ENCODE assay signal across 32 cellular contexts in the genomic region with DNA sequence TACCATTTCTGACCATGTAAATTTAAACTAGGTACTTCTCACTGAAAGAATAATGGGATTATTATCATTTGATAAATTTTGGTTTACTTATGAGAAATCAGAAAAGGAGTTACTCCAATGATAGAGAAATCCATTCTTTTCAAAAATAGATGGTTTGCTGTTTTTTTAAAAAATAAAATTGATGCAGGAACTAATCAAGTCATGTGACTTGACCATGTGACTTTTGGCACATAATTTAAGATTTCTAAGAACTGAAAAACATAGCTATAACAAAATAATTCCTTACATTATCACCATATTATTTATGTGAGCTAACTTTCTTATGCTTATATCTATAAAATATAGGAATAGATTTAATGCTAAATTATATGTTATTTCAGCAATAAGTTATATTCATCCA.
DNase-seq lines count a peak whose midpoint lies in the region; ATAC-seq, FAIRE-seq and TF ChIP-seq lines count a peak whose summit lies in the region.
"Had no signal": no experiment of that assay in that cellular context is flagged by ENCODE, and none has a peak within 500 bp of the region (broad histone marks: within the 10 kb centered on the region; RNA-seq: fewer than 3 reads in every experiment).

No MANE protein-coding gene starts in this region.

- H2AFZ ChIP-seq in IMR-90 (replicated peaks; ENCODE audit: low read length, poor library complexity) (no peak overlapping the region), K562 (ENCODE audit: low read depth, low read length) (no peak overlapping the region)

- no peak for DNase-seq in A549 (ENCODE audit: low read depth in 1 of 2, low spot score in 1 of 2)
- DNase-seq in IMR-90 = no peak
- no peak for DNase-seq in K562 (ENCODE audit: extremely low read depth in 1 of 4, low spot score in 3 of 4)
- no peak for DNase-seq in frontal cortex (ENCODE audit: low spot score in 2 of 2)
- no peak for DNase-seq in NCI-H1105 treated with DMSO at 0.1 percent for 48 hours (lab: John Stamatoyannopoulos, UW)
- no peak for DNase-seq in 8988T
- DNase-seq in urothelium cell line (ENCODE audit: low spot score) = no peak
- DNase-seq: ACHN; AML-193; BE2C; C1 segment of cervical spinal cord; Caco-2; Calu3; CD4-positive, alpha-beta memory T cell; CD4-positive, alpha-beta T cell; CD4-positive, CD25-positive, alpha-beta regulatory T cell; CD8-positive, alpha-beta memory T cell; CD8-positive, alpha-beta T cell; COR-L47; DMS 273 treated with DMSO at 0.1 percent for 48 hours; DMS153; DMS53; DMS79; DMS79 treated with DMSO at 0.1 percent for 48 hours; DND-41; EL had no signal

- TF ChIP-seq CTCF in A549 (IDR thresholded peaks at IDR 0.05) (no peak), IMR-90 (conservative IDR thresholded peaks at IDR 0.05; ENCODE audit: low read depth, low read length) (no peak), K562 (IDR thresholded peaks at IDR 0.05 in 2 of 3, conservative IDR thresholded peaks at IDR 0.05 in 1 of 3; ENCODE audit: insufficient read depth in 2 of 3, low read depth in 1 of 3, low read length in 3 of 3) (no peak)

- TF ChIP-seq RAD21 in A549 (conservative IDR thresholded peaks at IDR 0.05 in 1 of 2, IDR thresholded peaks at IDR 0.05 in 1 of 2) (no peak), IMR-90 (IDR thresholded peaks at IDR 0.05; ENCODE audit: low read length) (no peak), K562 (CRISPR knock-in tag; conservative IDR thresholded peaks at IDR 0.05 in 1 of 2, IDR thresholded peaks at IDR 0.05 in 1 of 2) (no peak)

- no peak overlapping the region for H2BK15ac ChIP-seq in IMR-90 (ENCODE audit: low read depth, low read length)

- H4K5ac ChIP-seq in IMR-90 (ENCODE audit: low read depth, low read length) = no peak overlapping the region

- H4K8ac ChIP-seq in IMR-90 (ENCODE audit: low read depth in 2 of 2, low read length in 2 of 2) = no peak overlapping the region

- H3K27me3 ChIP-seq in IMR-90 (ENCODE audit: control insufficient read depth, insufficient read depth, low read length) (no peaks in the 10 kb centered on the region), K562 (ENCODE audit: control insufficient read depth in 2 of 2, insufficient read depth in 2 of 2, low read length in 2 of 2) (no peaks in the 10 kb centered on the region)
- H3K27me3 ChIP-seq: BE2C; BLaER1; BLaER1 treated with 17β-estradiol and CSF1 and Interleukin-3, amounts not matched to agents 10 nM and 100 nM had no signal

- no peak overlapping the region for H3K27ac ChIP-seq in A549
- H3K27ac ChIP-seq in IMR-90 (ENCODE audit: insufficient read depth, low read length) = no peak overlapping the region
- H3K27ac ChIP-seq in K562 (ENCODE audit: extremely low read depth, low read depth, low read length) = no peak overlapping the region
- H3K27ac ChIP-seq: 22Rv1; BLaER1; BLaER1 treated with 17β-estradiol and CSF1 and Interleukin-3, amounts not matched to agents 10 nM and 100 nM; C4-2B had no signal

- H3K79me1 ChIP-seq in IMR-90 (ENCODE audit: low read depth in 1 of 2, low read length in 2 of 2) = no peaks in the 10 kb centered on the region

- intact Hi-C loops in IMR-90 (cut with micrococcal nuclease) (no loop called here), K562 (cut with micrococcal nuclease) (no loop called here)

- dilution Hi-C loops in IMR-90 (cut with HindIII; ENCODE audit: low sequenced_read_pairs, unreplicated experiment) = no loop called here

- no peaks in the 10 kb centered on the region for H3K9me1 ChIP-seq in IMR-90 (ENCODE audit: insufficient read depth, low read length)
- no peaks in the 10 kb centered on the region for H3K9me1 ChIP-seq in K562 (ENCODE audit: control insufficient read depth, insufficient read depth, low read length)

- H3K9ac ChIP-seq in IMR-90 (ENCODE audit: low read depth, low read length) (no peak overlapping the region), K562 (ENCODE audit: insufficient read depth in 1 of 2, low read depth in 2 of 2, low read length in 2 of 2) (no peak overlapping the region)
- H3K9ac ChIP-seq: BLaER1; BLaER1 treated with 17β-estradiol and CSF1 and Interleukin-3, amounts not matched to agents 10 nM and 100 nM had no signal

- no peak for TF ChIP-seq EP300 in A549 (IDR thresholded peaks at IDR 0.05)
- no peak for TF ChIP-seq EP300 in K562 (IDR thresholded peaks at IDR 0.05; ENCODE audit: low read length)

- H3K14ac ChIP-seq in IMR-90 (replicated peaks; ENCODE audit: low read depth, low read length) = no peak overlapping the region

- in situ Hi-C loops in IMR-90 (cut with MboI; ENCODE audit: low sequenced_read_pairs) (no loop called here), K562 (cut with MboI) (no loop called here)

- no TSS peak for BruUV-seq in IMR-90 (replicated peaks; lab: Mats Ljungman, UMichigan)
- BruUV-seq in K562 (replicated peaks; lab: Mats Ljungman, UMichigan) = no TSS peak

- no peak for TF ChIP-seq POLR2A in A549 (IDR thresholded peaks at IDR 0.05; ENCODE audit: low read length)
- no peak for TF ChIP-seq POLR2A in IMR-90 (IDR thresholded peaks at IDR 0.05; ENCODE audit: low read depth, low read length)
- no peak for TF ChIP-seq POLR2A in K562 (conservative IDR thresholded peaks at IDR 0.05)

- FAIRE-seq in A549 (lab: Jason Lieb, UNC) = no peak
- FAIRE-seq in K562 (lab: Jason Lieb, UNC) = no peak
- peak; percentile 10 for FAIRE-seq in frontal cortex (lab: Jason Lieb, UNC)
- FAIRE-seq in urothelium cell line (lab: Jason Lieb, UNC) = no peak
- FAIRE-seq: D721Med had no signal

- no peak overlapping the region for H2BK120ac ChIP-seq in IMR-90 (ENCODE audit: low read depth, low read length)

- no peak overlapping the region for H2AK9ac ChIP-seq in IMR-90 (replicated peaks; ENCODE audit: low read depth, low read length, poor library complexity)

- no peak overlapping the region for H2BK20ac ChIP-seq in IMR-90 (ENCODE audit: low read depth, low read length)

- H3K18ac ChIP-seq in IMR-90 (ENCODE audit: low read depth, low read length) = no peak overlapping the region

- no peak overlapping the region for H3K23ac ChIP-seq in IMR-90 (ENCODE audit: low read depth, low read length)

- no peaks in the 10 kb centered on the region for H3K9me3 ChIP-seq in A549
- 0 out of 2 replicates have a peak, but pooled peaks cover 4% of the 10 kb centered on the region for H3K9me3 ChIP-seq in IMR-90 (ENCODE audit: control insufficient read depth, insufficient read depth, low read length)
- no peaks in the 10 kb centered on the region; the same call in 1 of the 2 replicates for H3K9me3 ChIP-seq in K562 (replicated peaks; ENCODE audit: control insufficient read depth, insufficient read depth, low read depth, low read length)
- H3K9me3 ChIP-seq: BE2C; BLaER1; BLaER1 treated with 17β-estradiol and CSF1 and Interleukin-3, amounts not matched to agents 10 nM and 100 nM; Caco-2 had no signal

- H3K4me3 ChIP-seq in A549 = no peak overlapping the region
- no peak overlapping the region for H3K4me3 ChIP-seq in IMR-90 (ENCODE audit: insufficient read depth, low read depth, low read length)
- H3K4me3 ChIP-seq in K562 = no peak overlapping the region
- H3K4me3 ChIP-seq: BLaER1; BLaER1 treated with 17β-estradiol and CSF1 and Interleukin-3, amounts not matched to agents 10 nM and 100 nM had no signal

- no peak overlapping the region for H2AK5ac ChIP-seq in IMR-90 (ENCODE audit: low read depth, low read length)

- CTCF ChIA-PET in A549 (lab: Yijun Ruan, JAX) (no interaction called here), IMR-90 (lab: Yijun Ruan, JAX) (no interaction called here), K562 (lab: Yijun Ruan, JAX; ENCODE audit: low intra/inter-chr PET ratio) (no interaction called here)

- POLR2A ChIA-PET in A549 (lab: Yijun Ruan, JAX) = no interaction called here
- POLR2A ChIA-PET in IMR-90 (lab: Charles Lee; ENCODE audit: unreplicated experiment) = no interaction called here
- POLR2A ChIA-PET in K562 (lab: Yijun Ruan, JAX) = no interaction called here

- H3K56ac ChIP-seq in IMR-90 (ENCODE audit: extremely low read depth, insufficient read depth, low read length) = no peak overlapping the region

- no peaks in the 10 kb centered on the region for H3K36me3 ChIP-seq in IMR-90 (ENCODE audit: control insufficient read depth, insufficient read depth, low read length)
- no peaks in the 10 kb centered on the region for H3K36me3 ChIP-seq in K562 (ENCODE audit: control insufficient read depth, insufficient read depth, low read length)
- H3K36me3 ChIP-seq: BE2C; BLaER1; BLaER1 treated with 17β-estradiol and CSF1 and Interleukin-3, amounts not matched to agents 10 nM and 100 nM had no signal

- no peaks in the 10 kb centered on the region for H3K79me2 ChIP-seq in K562 (ENCODE audit: control insufficient read depth, insufficient read depth, low read length)

- no peak overlapping the region for H3K4ac ChIP-seq in IMR-90 (ENCODE audit: low read depth, low read length)

- no peak for ATAC-seq in A549
- ATAC-seq in IMR-90 (ENCODE audit: low read depth) = no peak
- ATAC-seq in K562 = no peak
- no peak for ATAC-seq in GM18867 (IDR thresholded peaks at IDR 0.05; ENCODE audit: unreplicated experiment)
- ATAC-seq: CD8-positive, alpha-beta T cell had no signal

- no peaks in the 10 kb centered on the region for H4K20me1 ChIP-seq in IMR-90 (ENCODE audit: insufficient read depth, low read length)
- H4K20me1 ChIP-seq in K562 (replicated peaks; ENCODE audit: control insufficient read depth, insufficient read depth, low read length) = no peaks in the 10 kb centered on the region
- H4K20me1 ChIP-seq: BLaER1; BLaER1 treated with 17β-estradiol and CSF1 and Interleukin-3, amounts not matched to agents 10 nM and 100 nM had no signal

- no peak overlapping the region for H2BK5ac ChIP-seq in IMR-90 (ENCODE audit: low read depth, low read length, poor library complexity, severe bottlenecking)

- no peak overlapping the region for H3K4me2 ChIP-seq in A549
- H3K4me2 ChIP-seq in IMR-90 (ENCODE audit: low read depth, low read length) = no peak overlapping the region
- no peak overlapping the region for H3K4me2 ChIP-seq in K562 (ENCODE audit: insufficient read depth, low read length)
- H3K4me2 ChIP-seq: BLaER1; BLaER1 treated with 17β-estradiol and CSF1 and Interleukin-3, amounts not matched to agents 10 nM and 100 nM had no signal

- H3K4me1 ChIP-seq in A549 = no peaks in the 10 kb centered on the region
- no peaks in the 10 kb centered on the region for H3K4me1 ChIP-seq in IMR-90 (ENCODE audit: control insufficient read depth, insufficient read depth, low read length)
- no peaks in the 10 kb centered on the region for H3K4me1 ChIP-seq in K562 (replicated peaks in 1 of 2; ENCODE audit: control insufficient read depth in 2 of 2, insufficient read depth in 2 of 2, low read length in 2 of 2)
- H3K4me1 ChIP-seq: BE2C, BLaER1 had no signal

- H4K91ac ChIP-seq in IMR-90 (ENCODE audit: insufficient read depth, low read depth, low read length) = no peak overlapping the region

TF ChIP-seq in A549, 52 proteins besides CTCF, POLR2A, EP300 and RAD21 (continues in another document):
- no peak for TF ChIP-seq HOXB5 (CRISPR knock-in tag; IDR thresholded peaks at IDR 0.05)
